Comparison of ENCODE assay signal across 25 cellular contexts in genomic region chr20:31830406-31830981, GRCh38. TPM values are rescaled to one million over a fixed set of nuclear protein-coding genes. Genes with fewer than 3 reads are reported as not detected.
"Had no signal": no experiment of that assay in that cellular context is flagged by ENCODE, and none has a peak within 500 bp of the region (broad histone marks: within the 10 kb centered on the region; RNA-seq: fewer than 3 reads in every experiment).

No MANE protein-coding gene starts in this region.

- H3K27me3 Mint-ChIP-seq: activated T-cell treated with anti-CD3 and anti-CD28 coated beads, Interleukin-2, amount 50 U/mL, for 24 hours had no signal

- H3K27ac ChIP-seq: SK-N-MC had no signal

- ATAC-seq: activated CD8-positive, alpha-beta T cell treated with anti-CD3 and anti-CD28 coated beads, Interleukin-2, amount 10 ng/mL, durations not matched to agents 7 days and 5 days; activated naive CD4-positive, alpha-beta T cell treated with anti-CD3 and anti-CD28 coated beads, Interleukin-2, amount 50 U/mL, for 72 hours; PC-3; Right ventricle myocardium inferior; WTC11 had no signal

- H3K9me3 Mint-ChIP-seq: activated naive CD4-positive, alpha-beta T cell treated with anti-CD3 and anti-CD28 coated beads, Interleukin-2, amount 50 U/mL, for 72 hours; activated T-cell treated with anti-CD3 and anti-CD28 coated beads, Interleukin-2, amount 50 U/mL, for 24 hours; activated T-helper 1 cell treated with anti-CD3 and anti-CD28 coated beads, Interleukin-12 subunit alpha, Interleukin-12 subunit beta, Interleukin-2, Interleukin-4 antibody, amounts not matched to agents 30 ng/mL and 10 ng/mL and 1 ng/mL, durations not matched to agents 14 hours and 24 hours and 36 hours; T-helper 1 cell treated with Interleukin-12 subunit alpha and Interleukin-12 subunit beta and Interleukin-4 antibody, amounts not matched to agents 30 μg/mL and 1 μg/mL, for 36 hours; WTC11 had no signal

- DNase-seq: activated CD4-positive, alpha-beta T cell treated with anti-CD3 and anti-CD28 coated beads for 48 hours; activated CD4-positive, alpha-beta T cell treated with anti-CD3 and anti-CD28 coated beads, Interleukin-2, amount 50 U/mL, for 4 hours; activated CD4-positive, CD25-positive, alpha-beta regulatory T cell treated with anti-CD3 and anti-CD28 coated beads, Interleukin-2, amount 50 U/mL, for 72 hours; activated CD8-positive, alpha-beta T cell treated with anti-CD3 and anti-CD28 coated beads, Interleukin-2, amount 10 ng/mL, durations not matched to agents 7 days and 5 days; activated effector memory CD4-positive, alpha-beta T cell treated with anti-CD3 and anti-CD28 coated beads, Interleukin-2, amount 50 U/mL, for 16 hours; activated naive CD4-positive, alpha-beta T cell treated with Interleukin-2 at 50 U/mL for 16 hours; activated T-cell treated with anti-CD3 and anti-CD28 coated beads, Interleukin-2, amount 50 U/mL, for 24 hours; amygdala; Kasumi-1; KBM-7; NCI-H1048; NCI-H146; NCI-H187 treated with DMSO at 0.1 percent for 48 hours; NCI-H2081 treated with DMSO at 0.1 percent for 48 hours; NCI-H446; NCI-H524; PC-3 had no signal

- H3K4me1 Mint-ChIP-seq: WTC11 had no signal

- H3K4me3 ChIP-seq: SK-N-MC had no signal

- H3K36me3 Mint-ChIP-seq: activated naive CD4-positive, alpha-beta T cell treated with anti-CD3 and anti-CD28 coated beads, Interleukin-2, amount 50 U/mL, for 72 hours; WTC11 had no signal

- H3K4me3 Mint-ChIP-seq: activated CD8-positive, alpha-beta T cell treated with anti-CD3 and anti-CD28 coated beads, Interleukin-2, amount 10 ng/mL, durations not matched to agents 7 days and 5 days; activated T-cell treated with anti-CD3 and anti-CD28 coated beads, Interleukin-2, amount 50 U/mL, for 24 hours; activated T-helper 1 cell treated with anti-CD3 and anti-CD28 coated beads, Interleukin-12 subunit alpha, Interleukin-12 subunit beta, Interleukin-2, Interleukin-4 antibody, amounts not matched to agents 30 ng/mL and 10 ng/mL and 1 ng/mL, durations not matched to agents 14 hours and 24 hours and 36 hours; T-helper 1 cell treated with Interleukin-12 subunit alpha and Interleukin-12 subunit beta and Interleukin-4 antibody, amounts not matched to agents 30 μg/mL and 1 μg/mL, for 36 hours; WTC11 had no signal

- H3K27ac Mint-ChIP-seq: activated CD8-positive, alpha-beta T cell treated with anti-CD3 and anti-CD28 coated beads, Interleukin-2, amount 10 ng/mL, durations not matched to agents 7 days and 5 days; activated naive CD4-positive, alpha-beta T cell treated with anti-CD3 and anti-CD28 coated beads, Interleukin-2, amount 50 U/mL, for 72 hours; activated T-cell treated with anti-CD3 and anti-CD28 coated beads, Interleukin-2, amount 50 U/mL, for 24 hours; activated T-helper 1 cell treated with anti-CD3 and anti-CD28 coated beads, Interleukin-12 subunit alpha, Interleukin-12 subunit beta, Interleukin-2, Interleukin-4 antibody, amounts not matched to agents 30 ng/mL and 10 ng/mL and 1 ng/mL, durations not matched to agents 14 hours and 24 hours and 36 hours; T-helper 1 cell treated with Interleukin-12 subunit alpha and Interleukin-12 subunit beta and Interleukin-4 antibody, amounts not matched to agents 30 μg/mL and 1 μg/mL, for 36 hours; WTC11 had no signal

RNA-seq across cellular contexts. Expression of gene FOXS1, which starts 14.9 kb away (rescaled TPM):
- total RNA-seq: activated CD8-positive, alpha-beta T cell treated with anti-CD3 and anti-CD28 coated beads, Interleukin-2, amount 10 ng/mL, durations not matched to agents 7 days and 5 days; activated naive CD4-positive, alpha-beta T cell treated with anti-CD3 and anti-CD28 coated beads, Interleukin-2, amount 50 U/mL, for 72 hours; activated T-helper 1 cell treated with anti-CD3 and anti-CD28 coated beads, Interleukin-12 subunit alpha, Interleukin-12 subunit beta, Interleukin-2, Interleukin-4 antibody, amounts not matched to agents 30 ng/mL and 10 ng/mL and 1 ng/mL, durations not matched to agents 14 hours and 24 hours and 36 hours; PC-3; WTC11 had no signal

RNA-seq across cellular contexts. Expression of gene DUSP15, which starts 39.8 kb away (rescaled TPM):
- total RNA-seq: activated CD8-positive, alpha-beta T cell treated with anti-CD3 and anti-CD28 coated beads, Interleukin-2, amount 10 ng/mL, durations not matched to agents 7 days and 5 days; activated naive CD4-positive, alpha-beta T cell treated with anti-CD3 and anti-CD28 coated beads, Interleukin-2, amount 50 U/mL, for 72 hours; activated T-helper 1 cell treated with anti-CD3 and anti-CD28 coated beads, Interleukin-12 subunit alpha, Interleukin-12 subunit beta, Interleukin-2, Interleukin-4 antibody, amounts not matched to agents 30 ng/mL and 10 ng/mL and 1 ng/mL, durations not matched to agents 14 hours and 24 hours and 36 hours; PC-3 had no signal

RNA-seq across cellular contexts. Expression of gene TTLL9, which starts 39.9 kb away (rescaled TPM):
- total RNA-seq: activated CD8-positive, alpha-beta T cell treated with anti-CD3 and anti-CD28 coated beads, Interleukin-2, amount 10 ng/mL, durations not matched to agents 7 days and 5 days; activated naive CD4-positive, alpha-beta T cell treated with anti-CD3 and anti-CD28 coated beads, Interleukin-2, amount 50 U/mL, for 72 hours; activated T-helper 1 cell treated with anti-CD3 and anti-CD28 coated beads, Interleukin-12 subunit alpha, Interleukin-12 subunit beta, Interleukin-2, Interleukin-4 antibody, amounts not matched to agents 30 ng/mL and 10 ng/mL and 1 ng/mL, durations not matched to agents 14 hours and 24 hours and 36 hours; cardiac septum; M059J; PC-3; Right ventricle myocardium inferior; WTC11 had no signal
